12 cellular contexts compared by ENCODE assay signal in the genomic region with DNA sequence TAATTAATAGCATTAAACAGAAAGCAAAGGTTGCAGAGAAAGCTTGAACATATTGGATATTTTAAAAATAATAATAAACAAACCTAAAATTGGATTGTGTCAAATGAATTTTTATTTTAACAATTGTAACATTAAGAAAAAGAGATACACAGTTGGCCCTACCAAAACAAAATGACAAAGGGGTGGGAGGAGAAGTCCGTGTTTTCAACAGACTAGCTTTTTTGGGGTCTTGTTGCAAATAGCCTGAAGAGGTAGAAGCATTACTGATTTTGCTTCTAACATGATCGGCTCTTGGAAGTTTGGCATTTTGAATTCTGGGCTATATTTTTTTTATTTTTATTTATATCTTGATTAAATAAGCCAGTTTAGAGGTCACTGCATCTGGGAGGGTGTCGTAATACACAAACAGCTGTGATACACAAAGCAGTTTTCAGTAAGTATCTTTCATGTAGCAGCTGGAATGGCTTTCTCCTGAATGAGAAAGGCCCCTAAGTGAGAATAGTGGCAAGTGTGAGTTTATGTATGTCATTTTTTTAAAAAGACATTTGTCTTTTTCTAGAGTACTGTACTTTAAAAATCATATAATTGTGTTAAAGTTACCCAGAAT.
DNase-seq lines count a peak whose midpoint lies in the region.
"Had no signal": no experiment of that assay in that cellular context is flagged by ENCODE, and none has a peak within 500 bp of the region (broad histone marks: within the 10 kb centered on the region; RNA-seq: fewer than 3 reads in every experiment).

No MANE protein-coding gene starts in this region.

- no peak overlapping the region for H3K4ac ChIP-seq in neuronal stem cell (ENCODE audit: low read length)

- H2AK5ac ChIP-seq in neuronal stem cell (ENCODE audit: low read depth, low read length) = no peak overlapping the region

- no peak overlapping the region for H3K9ac ChIP-seq in neuronal stem cell (ENCODE audit: low read depth, low read length, poor library complexity)
- H3K9ac ChIP-seq: GM23248 had no signal

- H3K4me3 ChIP-seq in neuronal stem cell (ENCODE audit: low read length in 2 of 2) = no peak overlapping the region
- H3K4me3 ChIP-seq: GM23248, prostate gland had no signal

- no peak overlapping the region for H2BK12ac ChIP-seq in neuronal stem cell (ENCODE audit: low read length)

- H3K79me1 ChIP-seq in neuronal stem cell (ENCODE audit: low read depth, low read length) = no peaks in the 10 kb centered on the region

- WGBS in neuronal stem cell (ENCODE audit: extremely low coverage in 2 of 2, insufficient read length in 2 of 2, insufficient replicate concordance in 1 of 2), 2 donors = no CpG with 5 or more reads among the region's 3 CpGs

- peak; percentile 32 for DNase-seq in GF-D8 (lab: John Stamatoyannopoulos, UW)
- peak; percentile 34 for DNase-seq in NAMALWA (ENCODE audit: low spot score)
- peak; percentile 45 for DNase-seq in fibroblast of gingiva (ENCODE audit: low read depth)
- DNase-seq in neuronal stem cell (ENCODE audit: low spot score) = no peak
- DNase-seq in NCI-H146 treated with DMSO at 0.1 percent for 48 hours (lab: John Stamatoyannopoulos, UW; ENCODE audit: unreplicated experiment) = no peak
- no peak for DNase-seq in stimulated activated CD4-positive, alpha-beta T cell treated with anti-CD3 and anti-CD28 coated beads, Interleukin-12 subunit alpha, Interleukin-12 subunit beta, amount 100 ng/mL, for 4 hours
- no peak for DNase-seq in activated CD4-positive, alpha-beta T cell treated with anti-CD3 and anti-CD28 coated beads, Interleukin-2, amount 50 U/mL, for 4 hours
- DNase-seq in amniotic stem cell (lab: John Stamatoyannopoulos, UW) = no peak
- DNase-seq: activated effector memory CD4-positive, alpha-beta T cell treated with anti-CD3 and anti-CD28 coated beads, Interleukin-2, amount 50 U/mL, for 16 hours; GM23248; MM.1S had no signal

- no peak overlapping the region for H4K8ac ChIP-seq in neuronal stem cell (ENCODE audit: low read depth, low read length)

- no peaks in the 10 kb centered on the region for H3K27me3 ChIP-seq in neuronal stem cell (ENCODE audit: control insufficient read depth in 3 of 3, insufficient read depth in 3 of 3, low read depth in 1 of 3, low read length in 3 of 3)

- no peak overlapping the region for H3K23ac ChIP-seq in neuronal stem cell (ENCODE audit: low read depth, low read length, poor library complexity)

- H3K36me3 ChIP-seq in neuronal stem cell (replicated peaks in 1 of 2; ENCODE audit: control insufficient read depth in 2 of 2, insufficient read depth in 2 of 2, low read length in 2 of 2) = no peaks in the 10 kb centered on the region
- H3K36me3 ChIP-seq: prostate gland had no signal

- peaks cover 10 to 23% of the 10 kb centered on the region in 2 donors for H3K4me1 ChIP-seq in neuronal stem cell (ENCODE audit: control insufficient read depth in 2 of 2, insufficient read depth in 1 of 2, low read depth in 1 of 2, low read length in 2 of 2)
- H3K4me1 ChIP-seq: prostate gland had no signal

- peak overlapping the region; percentile 90 for H2AFZ ChIP-seq in neuronal stem cell (ENCODE audit: low read length)

- no peak overlapping the region for H3K18ac ChIP-seq in neuronal stem cell (ENCODE audit: low read length)

- H3K4me2 ChIP-seq in neuronal stem cell (ENCODE audit: insufficient read depth, low read length, poor library complexity, severe bottlenecking) = no peak overlapping the region

- no peak overlapping the region for H3K27ac ChIP-seq in neuronal stem cell (replicated peaks; ENCODE audit: low read length)
- H3K27ac ChIP-seq: GM23248, prostate gland had no signal

- no peaks in the 10 kb centered on the region for H3K9me3 ChIP-seq in neuronal stem cell (replicated peaks in 1 of 2; ENCODE audit: control insufficient read depth in 2 of 2, insufficient read depth in 1 of 2, low read depth in 1 of 2, low read length in 2 of 2)
- H3K9me3 ChIP-seq: prostate gland had no signal

- no peak overlapping the region for H3K14ac ChIP-seq in neuronal stem cell (ENCODE audit: low read length)

- H2BK120ac ChIP-seq in neuronal stem cell (ENCODE audit: low read depth, low read length) = no peak overlapping the region

- no peak overlapping the region for H4K91ac ChIP-seq in neuronal stem cell (ENCODE audit: low read depth, low read length, poor library complexity)

- no peak overlapping the region for H2BK5ac ChIP-seq in neuronal stem cell (ENCODE audit: low read length)

- H2BK15ac ChIP-seq in neuronal stem cell (ENCODE audit: low read length) = no peak overlapping the region

Comparison
In these comparisons a context has a peak if more than half of its experiments do, and no peak if none do; other contexts are left out.
1. DNase-seq: peak in GF-D8 (single experiment), NAMALWA (single experiment) and fibroblast of gingiva (single experiment); none in neuronal stem cell (single experiment), NCI-H146 treated with DMSO at 0.1 percent for 48 hours (single experiment), stimulated activated CD4-positive, alpha-beta T cell treated with anti-CD3 and anti-CD28 coated beads, Interleukin-12 subunit alpha, Interleukin-12 subunit beta, amount 100 ng/mL, for 4 hours (single experiment), activated CD4-positive, alpha-beta T cell treated with anti-CD3 and anti-CD28 coated beads, Interleukin-2, amount 50 U/mL, for 4 hours (0 of 2) and amniotic stem cell (single experiment).